In the genomic region with DNA sequence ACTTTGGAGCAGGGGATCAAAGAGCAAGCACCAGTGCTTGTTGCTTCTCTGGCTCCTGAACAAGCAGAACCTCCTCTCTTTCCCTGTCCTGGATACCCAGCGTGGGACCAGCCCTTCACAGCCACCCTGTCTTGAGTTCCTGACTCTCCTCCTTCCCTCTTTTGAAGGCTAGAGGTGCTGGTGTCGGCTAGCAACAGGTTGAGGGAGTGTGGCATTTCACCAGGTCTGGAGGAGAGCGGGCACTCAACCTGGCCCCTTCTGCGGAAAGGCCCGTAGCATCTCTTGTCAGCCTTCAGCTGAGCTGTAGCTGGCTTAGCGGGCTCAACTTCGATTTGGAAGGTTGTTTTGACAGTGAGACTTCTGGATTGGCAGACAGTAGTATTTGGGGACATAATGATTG, we compare ENCODE assay signal across 20 cellular contexts. TPM values are rescaled to one million over a fixed set of nuclear protein-coding genes. Genes with fewer than 3 reads are reported as not detected.
DNase-seq lines count a peak whose midpoint lies in the region; ATAC-seq and TF ChIP-seq lines count a peak whose summit lies in the region.
"Had no signal": no experiment of that assay in that cellular context is flagged by ENCODE, and none has a peak within 500 bp of the region (broad histone marks: within the 10 kb centered on the region; RNA-seq: fewer than 3 reads in every experiment).

No MANE protein-coding gene starts in this region.

- H2BK5ac ChIP-seq in trophoblast cell (ENCODE audit: low read depth, low read length, poor library complexity): no peak overlapping the region

- CTCF ChIA-PET in Caco-2 (lab: Charles Lee): interaction anchor here (0.6 kb wide), 1 partner anchor 62 kb away, joined by 4 read pairs; no protein-coding TSS in a partner anchor
- CTCF ChIA-PET in WTC11 (lab: Charles Lee): interaction anchor here (1.0 to 1.6 kb wide), 2 partner anchors 16 to 27 kb away, joined by 3 to 4 read pairs; partner anchors contain the start of gene RCOR2

- H3K79me1 ChIP-seq in trophoblast cell (ENCODE audit: low read length): peaks cover 5% of the 10 kb centered on the region

- H3K79me2 ChIP-seq in trophoblast cell (ENCODE audit: control insufficient read depth, insufficient read depth, low read length, poor library complexity): peaks cover 7% of the 10 kb centered on the region

- no peak overlapping the region for H2AK5ac ChIP-seq in trophoblast cell (ENCODE audit: low read length)

- H3K27me3 Mint-ChIP-seq in Caco-2 (ENCODE audit: insufficient read depth, unreplicated experiment) (no peaks in the 10 kb centered on the region), WTC11 (ENCODE audit: low read depth) (no peaks in the 10 kb centered on the region)
- H3K27me3 Mint-ChIP-seq: activated CD4-positive, alpha-beta T cell treated with anti-CD3 and anti-CD28 coated beads, Interleukin-2, amount 10 ng/mL, durations not matched to agents 24 days and 14 days had no signal

- no peak overlapping the region for H3K14ac ChIP-seq in trophoblast cell (ENCODE audit: low read length)

- H3K4me2 ChIP-seq in trophoblast cell (ENCODE audit: low read length): no peak overlapping the region

- H3K9me3 Mint-ChIP-seq in Caco-2 (ENCODE audit: unreplicated experiment) (no peaks in the 10 kb centered on the region), WTC11 (no peaks in the 10 kb centered on the region)
- H3K9me3 Mint-ChIP-seq: activated CD4-positive, alpha-beta T cell treated with anti-CD3 and anti-CD28 coated beads, Interleukin-2, amount 10 ng/mL, durations not matched to agents 24 days and 14 days had no signal

- no peak for TF ChIP-seq CTCF in Caco-2 (IDR thresholded peaks at IDR 0.05; ENCODE audit: insufficient read depth in 1 of 2, low read depth in 1 of 2, low read length in 1 of 2, severe bottlenecking in 1 of 2, unreplicated experiment in 1 of 2)
- no peak for TF ChIP-seq CTCF in WTC11 (IDR thresholded peaks at IDR 0.05)

- H3K27me3 ChIP-seq in Caco-2 (replicated peaks; ENCODE audit: control insufficient read depth, insufficient read depth, low read length) (no peaks in the 10 kb centered on the region), trophoblast cell (ENCODE audit: insufficient read depth, low read length) (no peaks in the 10 kb centered on the region)
- H3K27me3 ChIP-seq: brain microvascular endothelial cell had no signal

- H3K23ac ChIP-seq in trophoblast cell (ENCODE audit: low read length): no peak overlapping the region

- POLR2A ChIA-PET in Caco-2 (lab: Charles Lee): no interaction called here
- POLR2A ChIA-PET in WTC11 (lab: Charles Lee): no interaction called here

- H3K4ac ChIP-seq in trophoblast cell (ENCODE audit: low read depth, low read length): peak overlapping the region; percentile 4

- H3K4me3 Mint-ChIP-seq in Caco-2 (ENCODE audit: unreplicated experiment): peak overlapping the region; percentile 95
- no peak overlapping the region for H3K4me3 Mint-ChIP-seq in WTC11

- intact Hi-C loops in Caco-2 (cut with micrococcal nuclease; ENCODE audit: unreplicated experiment): no loop called here

- BruUV-seq in Caco-2 (replicated peaks; lab: Mats Ljungman, UMichigan): no TSS peak

- H3K9ac ChIP-seq in trophoblast cell (ENCODE audit: low read length): no peak overlapping the region

- no peak overlapping the region for H3K18ac ChIP-seq in trophoblast cell (ENCODE audit: low read length)

- H3K36me3 ChIP-seq in Caco-2 (ENCODE audit: control insufficient read depth, insufficient read depth, low read length): peaks cover under 1% of the 10 kb centered on the region; the same call in 1 of the 2 replicates
- peaks cover 13 to 15% of the 10 kb centered on the region in 2 experiments for H3K36me3 ChIP-seq in trophoblast cell (ENCODE audit: control insufficient read depth in 1 of 2, insufficient read depth in 2 of 2, low read length in 2 of 2)
- H3K36me3 ChIP-seq: brain microvascular endothelial cell had no signal

- H3K4me3 ChIP-seq in Caco-2 (ENCODE audit: low read depth, low read length): no peak overlapping the region
- H3K4me3 ChIP-seq in trophoblast cell (ENCODE audit: low read depth, low read length): no peak overlapping the region
- H3K4me3 ChIP-seq: GM12878, lung had no signal

- no peak overlapping the region for H2BK120ac ChIP-seq in trophoblast cell (ENCODE audit: insufficient read depth, low read length, poor library complexity)

- H4K91ac ChIP-seq in trophoblast cell (ENCODE audit: low read depth, low read length): no peak overlapping the region

- H3K36me3 Mint-ChIP-seq in Caco-2 (ENCODE audit: insufficient read depth, unreplicated experiment) (peaks cover 46% of the 10 kb centered on the region), WTC11 (peaks cover 8% of the 10 kb centered on the region)

- H3K9me3 ChIP-seq in Caco-2: no peaks in the 10 kb centered on the region
- no peaks in the 10 kb centered on the region for H3K9me3 ChIP-seq in trophoblast cell (ENCODE audit: insufficient read depth, low read depth, low read length)

- H2AFZ ChIP-seq in trophoblast cell (ENCODE audit: insufficient read depth, low read length, poor library complexity): no peak overlapping the region

- peak overlapping the region; percentile 98 for H3K27ac Mint-ChIP-seq in Caco-2 (ENCODE audit: unreplicated experiment)
- peak overlapping the region; percentile 25; the same call in 1 of the 2 replicates for H3K27ac Mint-ChIP-seq in WTC11

- DNase-seq in Caco-2: no peak
- no peak for DNase-seq in WTC11 (ENCODE audit: low spot score)
- DNase-seq in epithelial cell of prostate (ENCODE audit: low read depth, low spot score): no peak
- DNase-seq in trophoblast cell: no peak
- no peak for DNase-seq in NCI-H1105 treated with DMSO at 0.1 percent for 48 hours (lab: John Stamatoyannopoulos, UW)
- DNase-seq in NCI-H2196 (lab: John Stamatoyannopoulos, UW; ENCODE audit: unreplicated experiment): no peak
- DNase-seq in erythroblast (lab: John Stamatoyannopoulos, UW): no peak
- DNase-seq in SIG-M5 treated with dmso at 0.1 percent for 504 hours (lab: John Stamatoyannopoulos, UW; ENCODE audit: unreplicated experiment): no peak
- DNase-seq: activated CD4-positive, alpha-beta T cell treated with anti-CD3 and anti-CD28 coated beads, Interleukin-2, amount 10 ng/mL, durations not matched to agents 24 days and 14 days; brain microvascular endothelial cell; foreskin fibroblast; KBM-7; NCI-H1092 treated with DMSO at 0.1 percent for 48 hours; NCI-H2171; stimulated activated naive CD4-positive, alpha-beta T cell treated with Interleukin-2 at 50 U/mL for 16 hours; T1000 had no signal

- ATAC-seq in WTC11: no peak
- ATAC-seq: GM12878, HCT116, Right ventricle myocardium inferior had no signal

- H3K27ac ChIP-seq in epithelial cell of prostate (peak overlapping the region; percentile 99), trophoblast cell (ENCODE audit: low read depth, low read length) (no peak overlapping the region)
- H3K27ac ChIP-seq: brain microvascular endothelial cell had no signal

- no peak overlapping the region for H4K12ac ChIP-seq in trophoblast cell (ENCODE audit: low read depth, low read length)

- no peak for TF ChIP-seq POLR2A in erythroblast (IDR thresholded peaks at IDR 0.05; ENCODE audit: low read length)

- no CpG with 5 or more reads among the region's 7 CpGs for WGBS in trophoblast cell (ENCODE audit: extremely low coverage, insufficient coverage, insufficient read length)

- H4K8ac ChIP-seq in trophoblast cell (ENCODE audit: low read depth, low read length): no peak overlapping the region

- H3K4me1 Mint-ChIP-seq in Caco-2 (ENCODE audit: low read depth, unreplicated experiment): peaks cover 34% of the 10 kb centered on the region
- peaks cover 38% of the 10 kb centered on the region for H3K4me1 Mint-ChIP-seq in WTC11

- H3K4me1 ChIP-seq in Caco-2: peaks cover 33% of the 10 kb centered on the region
- H3K4me1 ChIP-seq in trophoblast cell (ENCODE audit: control insufficient read depth in 1 of 2, insufficient read depth in 2 of 2, low read length in 2 of 2): peaks cover 20 to 23% of the 10 kb centered on the region in 2 experiments

- no peak overlapping the region for H2BK12ac ChIP-seq in trophoblast cell (ENCODE audit: low read length)

TF ChIP-seq in WTC11, 78 proteins besides CTCF, POLR2A, EP300 and RAD21 (continues in another document):
- TF ChIP-seq TCF7 (CRISPR knock-in tag; IDR thresholded peaks at IDR 0.05; ENCODE audit: low read depth) (no peak), RELA (CRISPR knock-in tag; IDR thresholded peaks at IDR 0.05; ENCODE audit: borderline replicate concordance) (no peak), ATF1 (CRISPR knock-in tag; IDR thresholded peaks at IDR 0.05) (no peak), GTF2I (CRISPR knock-in tag; conservative IDR thresholded peaks at IDR 0.05) (no peak), HMGA2 (CRISPR knock-in tag; IDR thresholded peaks at IDR 0.05) (no peak), IRF2 (CRISPR knock-in tag; IDR thresholded peaks at IDR 0.05; ENCODE audit: borderline replicate concordance, low read depth) (no peak), SMAD3 (CRISPR knock-in tag; IDR thresholded peaks at IDR 0.05; ENCODE audit: borderline replicate concordance) (no peak), MYBL2 (CRISPR knock-in tag; IDR thresholded peaks at IDR 0.05) (no peak), GABPB1 (CRISPR knock-in tag; IDR thresholded peaks at IDR 0.05) (no peak), PREB (CRISPR knock-in tag; IDR thresholded peaks at IDR 0.05; ENCODE audit: borderline replicate concordance) (no peak), CBFB (CRISPR knock-in tag; IDR thresholded peaks at IDR 0.05; ENCODE audit: low read depth) (no peak), ZNF138 (CRISPR knock-in tag; conservative IDR thresholded peaks at IDR 0.05) (no peak)

RNA-seq across cellular contexts. Expression of gene RCOR2, which starts 26.6 kb away (rescaled TPM):
- total RNA-seq in Caco-2 (2022) (1.5 and 1.8 TPM in 2 replicates), WTC11 (2021) (77.4 to 98.3 TPM (median 92.0 TPM) in 3 replicates)
- 11.6 and 13.0 TPM in 2 replicates for polyA plus RNA-seq in trophoblast cell (2013)

RNA-seq across cellular contexts. Expression of gene NAA40, which starts 48.4 kb away (rescaled TPM):
- total RNA-seq in Caco-2 (2022) (42.7 and 43.7 TPM in 2 replicates), WTC11 (2021) (31.1 to 32.7 TPM (median 31.8 TPM) in 3 replicates)
- 12.0 and 12.4 TPM in 2 replicates for polyA plus RNA-seq in trophoblast cell (2013)

RNA-seq across cellular contexts. Expression of gene MARK2, which starts 51.5 kb away (rescaled TPM):
- 63.5 and 64.5 TPM in 2 replicates for total RNA-seq in Caco-2 (2022)
- total RNA-seq in WTC11 (2021): 50.8 to 57.4 TPM (median 51.4 TPM) in 3 replicates
- 67.3 and 70.2 TPM in 2 replicates for polyA plus RNA-seq in trophoblast cell (2013)

Comparison
In these comparisons a context has a peak if more than half of its experiments do, and no peak if none do; other contexts are left out.
1. RNA of gene RCOR2, which starts 26.6 kb away (total RNA-seq): 77.4 to 98.3 TPM in WTC11; 1.5 to 1.8 TPM in Caco-2; every median in the first group is over 10 times any median in the second.